In genomic region chr10:119237722-119238436, GRCh38 we compare ENCODE assay signal across 2 cellular contexts.
TF ChIP-seq lines count a peak whose summit lies in the region.

No MANE protein-coding gene starts in this region.

TF ChIP-seq in IMR-90, 13 proteins besides CTCF, POLR2A, EP300 and RAD21 (continued from another document):
- TF ChIP-seq, protein P1, sequence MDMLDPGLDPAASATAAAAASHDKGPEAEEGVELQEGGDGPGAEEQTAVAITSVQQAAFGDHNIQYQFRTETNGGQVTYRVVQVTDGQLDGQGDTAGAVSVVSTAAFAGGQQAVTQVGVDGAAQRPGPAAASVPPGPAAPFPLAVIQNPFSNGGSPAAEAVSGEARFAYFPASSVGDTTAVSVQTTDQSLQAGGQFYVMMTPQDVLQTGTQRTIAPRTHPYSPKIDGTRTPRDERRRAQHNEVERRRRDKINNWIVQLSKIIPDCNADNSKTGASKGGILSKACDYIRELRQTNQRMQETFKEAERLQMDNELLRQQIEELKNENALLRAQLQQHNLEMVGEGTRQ (IDR thresholded peaks at IDR 0.05; ENCODE audit: low read depth, low read length): no peak
- no peak for TF ChIP-seq SMC3 (IDR thresholded peaks at IDR 0.05; ENCODE audit: low read depth, low read length)
- no peak for TF ChIP-seq FOS (IDR thresholded peaks at IDR 0.05; ENCODE audit: low read depth, low read length)
- no peak for TF ChIP-seq RCOR1 (IDR thresholded peaks at IDR 0.05; ENCODE audit: insufficient replicate concordance, low read length)
- TF ChIP-seq ELK1 (IDR thresholded peaks at IDR 0.05; ENCODE audit: borderline replicate concordance, low read depth, low read length): no peak
- no peak for TF ChIP-seq MAZ (IDR thresholded peaks at IDR 0.05; ENCODE audit: borderline replicate concordance, low read depth, low read length)

TF ChIP-seq in WTC11, 78 proteins besides CTCF, POLR2A, EP300 and RAD21 (continued from another document):
- TF ChIP-seq, protein P2, sequence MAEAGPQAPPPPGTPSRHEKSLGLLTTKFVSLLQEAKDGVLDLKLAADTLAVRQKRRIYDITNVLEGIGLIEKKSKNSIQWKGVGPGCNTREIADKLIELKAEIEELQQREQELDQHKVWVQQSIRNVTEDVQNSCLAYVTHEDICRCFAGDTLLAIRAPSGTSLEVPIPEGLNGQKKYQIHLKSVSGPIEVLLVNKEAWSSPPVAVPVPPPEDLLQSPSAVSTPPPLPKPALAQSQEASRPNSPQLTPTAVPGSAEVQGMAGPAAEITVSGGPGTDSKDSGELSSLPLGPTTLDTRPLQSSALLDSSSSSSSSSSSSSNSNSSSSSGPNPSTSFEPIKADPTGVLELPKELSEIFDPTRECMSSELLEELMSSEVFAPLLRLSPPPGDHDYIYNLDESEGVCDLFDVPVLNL (CRISPR knock-in tag; IDR thresholded peaks at IDR 0.05; ENCODE audit: borderline replicate concordance, low read depth): no peak
- TF ChIP-seq TP53 (CRISPR knock-in tag; IDR thresholded peaks at IDR 0.05) (no peak), HMGA2 (CRISPR knock-in tag; IDR thresholded peaks at IDR 0.05) (no peak), NR3C1 (CRISPR knock-in tag; conservative IDR thresholded peaks at IDR 0.05; ENCODE audit: low read depth) (no peak), FOXK1 (CRISPR knock-in tag; IDR thresholded peaks at IDR 0.05) (no peak), ELF4 (CRISPR knock-in tag; IDR thresholded peaks at IDR 0.05; ENCODE audit: low read depth) (no peak), ZNF671 (CRISPR knock-in tag; IDR thresholded peaks at IDR 0.05) (no peak), FOXP4 (CRISPR knock-in tag; IDR thresholded peaks at IDR 0.05) (no peak), RELA (CRISPR knock-in tag; IDR thresholded peaks at IDR 0.05; ENCODE audit: borderline replicate concordance) (no peak), EMX1 (CRISPR knock-in tag; IDR thresholded peaks at IDR 0.05) (no peak), AR (CRISPR knock-in tag; IDR thresholded peaks at IDR 0.05) (no peak), MAX (CRISPR knock-in tag; IDR thresholded peaks at IDR 0.05) (no peak)
- TF ChIP-seq, protein P3, sequence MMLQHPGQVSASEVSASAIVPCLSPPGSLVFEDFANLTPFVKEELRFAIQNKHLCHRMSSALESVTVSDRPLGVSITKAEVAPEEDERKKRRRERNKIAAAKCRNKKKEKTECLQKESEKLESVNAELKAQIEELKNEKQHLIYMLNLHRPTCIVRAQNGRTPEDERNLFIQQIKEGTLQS (CRISPR knock-in tag; conservative IDR thresholded peaks at IDR 0.05): no peak
TF ChIP-seq in WTC11: peak in this region for 0.
